25 cellular contexts compared by ENCODE assay signal in the genomic region with DNA sequence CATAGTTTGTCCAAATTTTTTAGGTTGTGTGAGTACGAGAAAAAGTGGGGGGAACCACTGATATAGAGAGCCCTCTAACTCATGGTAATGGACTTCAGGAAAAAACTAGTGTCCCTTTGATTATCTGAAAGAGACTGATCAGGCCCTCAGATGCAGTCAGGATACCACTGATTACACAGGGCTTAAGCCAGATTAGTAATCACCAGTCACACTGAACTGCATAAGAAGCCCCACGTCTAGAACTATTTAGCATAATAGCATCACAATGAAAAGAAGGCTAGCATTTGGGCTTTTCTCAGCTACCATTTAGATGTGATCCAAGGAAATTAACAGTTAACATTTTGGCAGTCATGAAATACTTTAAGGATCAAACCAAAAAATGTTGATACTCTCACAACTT.
"Had no signal": no experiment of that assay in that cellular context is flagged by ENCODE, and none has a peak within 500 bp of the region (broad histone marks: within the 10 kb centered on the region; RNA-seq: fewer than 3 reads in every experiment).

No MANE protein-coding gene starts in this region.

- H3K9me3 ChIP-seq: adrenal gland, body of pancreas, breast epithelium had no signal

- H3K27me3 ChIP-seq: adrenal gland, body of pancreas, breast epithelium had no signal

- H3K27ac ChIP-seq: adrenal gland, body of pancreas, breast epithelium had no signal

- DNase-seq: activated CD4-positive, alpha-beta T cell treated with anti-CD3 and anti-CD28 coated beads for 36 hours; activated CD4-positive, alpha-beta T cell treated with anti-CD3 and anti-CD28 coated beads, Interleukin-2, amount 10 ng/mL, durations not matched to agents 7 days and 5 days; activated CD4-positive, alpha-beta T cell treated with anti-CD3 and anti-CD28 coated beads, Interleukin-2, amount 50 U/mL, for 48 hours; activated CD8-positive, alpha-beta T cell treated with anti-CD3 and anti-CD28 coated beads, Interleukin-2, amount 10 ng/mL, durations not matched to agents 7 days and 5 days; activated gamma-delta T cell; activated naive CD4-positive, alpha-beta T cell treated with anti-CD3 and anti-CD28 coated beads for 36 hours; activated T-cell treated with anti-CD3 and anti-CD28 coated beads, Interleukin-2, amount 50 U/mL, for 24 hours; adrenal gland; body of pancreas; Karpas-422; NCI-H1105; NCI-H1417 treated with DMSO at 0.1 percent for 48 hours; NCI-H187 treated with DMSO at 0.1 percent for 48 hours; NCI-H2171 treated with DMSO at 0.1 percent for 48 hours; NCI-H2227 treated with DMSO at 0.1 percent for 48 hours; NCI-H446; NCI-H526 treated with DMSO at 0.1 percent for 48 hours; NCI-H774; OCI-M1; Right ventricle myocardium superior; SW 1271; T-helper 1 cell; T-helper 2 cell; T-helper 9 cell had no signal

- H3K4me1 ChIP-seq: adrenal gland, body of pancreas, breast epithelium had no signal

- H3K4me3 ChIP-seq: adrenal gland, body of pancreas, breast epithelium had no signal

- H3K36me3 ChIP-seq: adrenal gland, breast epithelium had no signal
